In the genomic region with DNA sequence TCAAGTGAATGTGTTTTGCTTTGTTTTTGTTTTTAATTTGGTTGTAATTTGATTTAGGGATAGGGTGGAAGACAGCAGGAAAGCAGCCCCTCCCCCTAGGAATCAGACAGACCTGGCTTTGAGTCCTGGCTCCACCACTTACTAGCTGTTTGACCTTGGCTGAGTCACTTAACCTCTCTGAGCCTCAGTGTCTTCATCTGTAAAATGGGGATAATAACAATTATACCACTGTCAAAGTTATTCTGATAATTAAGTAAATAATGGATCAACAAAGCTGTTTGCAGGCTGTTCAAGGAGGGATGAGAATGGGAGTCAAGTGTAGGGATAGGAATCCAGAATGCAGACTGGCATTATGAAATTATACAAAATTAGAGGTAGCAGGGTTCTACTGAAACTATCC, we compare ENCODE assay signal across 7 cellular contexts. TPM values are rescaled to one million over a fixed set of nuclear protein-coding genes. Genes with fewer than 3 reads are reported as not detected.
A peak's percentile ranks its signal among the peaks of the same experiment; 100 is the strongest.
DNase-seq lines count a peak whose midpoint lies in the region; ATAC-seq and TF ChIP-seq lines count a peak whose summit lies in the region.

No MANE protein-coding gene starts in this region.

- peak overlapping the region; percentile 86; the same call in 1 of the 2 replicates for H3K4me3 ChIP-seq in iPS-18c (ENCODE audit: insufficient read depth, low read depth, low read length)

- no peak for ATAC-seq in activated T-helper 17 cell treated with anti-CD3 and anti-CD28 coated beads, Interleukin-2, amount 50 U/mL, for 72 hours (replicated peaks)
- ATAC-seq in stimulated activated naive B cell treated with anti-CD40 and anti-IgM and Interleukin-4, amounts not matched to agents 10 μg/mL and 1 μg/mL and 100 μg/mL, for 72 hours (replicated peaks) = no peak
- no peak for ATAC-seq in GM21786 (IDR thresholded peaks at IDR 0.05; ENCODE audit: unreplicated experiment)

- peaks cover 6% of the 10 kb centered on the region; the same call in 1 of the 2 replicates for H3K27me3 Mint-ChIP-seq in HFFc6 (ENCODE audit: insufficient read depth)
- peaks cover under 1% of the 10 kb centered on the region for H3K27me3 Mint-ChIP-seq in activated T-helper 17 cell treated with anti-CD3 and anti-CD28 coated beads, Interleukin-2, amount 50 U/mL, for 72 hours
- peaks cover under 1 to 7% of the 10 kb centered on the region in 2 donors for H3K27me3 Mint-ChIP-seq in stimulated activated naive B cell treated with anti-CD40 and anti-IgM and Interleukin-4, amounts not matched to agents 10 μg/mL and 1 μg/mL and 100 μg/mL, for 72 hours

- no peak for TF ChIP-seq CTCF in HFFc6 (IDR thresholded peaks at IDR 0.05)

- peak overlapping the region; percentile 98 for H3K4me3 Mint-ChIP-seq in HFFc6
- peak overlapping the region; percentile 87 for H3K4me3 Mint-ChIP-seq in activated T-helper 17 cell treated with anti-CD3 and anti-CD28 coated beads, Interleukin-2, amount 50 U/mL, for 72 hours
- peak overlapping the region; percentile 88 to 96 for H3K4me3 Mint-ChIP-seq in stimulated activated naive B cell treated with anti-CD40 and anti-IgM and Interleukin-4, amounts not matched to agents 10 μg/mL and 1 μg/mL and 100 μg/mL, for 72 hours

- H3K4me1 Mint-ChIP-seq in HFFc6 (ENCODE audit: low read depth) = peaks cover 66% of the 10 kb centered on the region
- peaks cover 24% of the 10 kb centered on the region for H3K4me1 Mint-ChIP-seq in activated T-helper 17 cell treated with anti-CD3 and anti-CD28 coated beads, Interleukin-2, amount 50 U/mL, for 72 hours
- peaks cover 16 to 17% of the 10 kb centered on the region in 2 donors for H3K4me1 Mint-ChIP-seq in stimulated activated naive B cell treated with anti-CD40 and anti-IgM and Interleukin-4, amounts not matched to agents 10 μg/mL and 1 μg/mL and 100 μg/mL, for 72 hours

- H3K36me3 Mint-ChIP-seq in HFFc6 (ENCODE audit: low read depth) = peaks cover 25% of the 10 kb centered on the region
- peaks cover 32% of the 10 kb centered on the region for H3K36me3 Mint-ChIP-seq in activated T-helper 17 cell treated with anti-CD3 and anti-CD28 coated beads, Interleukin-2, amount 50 U/mL, for 72 hours (ENCODE audit: low read depth)
- H3K36me3 Mint-ChIP-seq in stimulated activated naive B cell treated with anti-CD40 and anti-IgM and Interleukin-4, amounts not matched to agents 10 μg/mL and 1 μg/mL and 100 μg/mL, for 72 hours = peaks cover 16 to 22% of the 10 kb centered on the region in 2 donors

- H3K9me3 Mint-ChIP-seq in HFFc6 = no peaks in the 10 kb centered on the region
- peaks cover 10% of the 10 kb centered on the region for H3K9me3 Mint-ChIP-seq in activated T-helper 17 cell treated with anti-CD3 and anti-CD28 coated beads, Interleukin-2, amount 50 U/mL, for 72 hours
- H3K9me3 Mint-ChIP-seq in stimulated activated naive B cell treated with anti-CD40 and anti-IgM and Interleukin-4, amounts not matched to agents 10 μg/mL and 1 μg/mL and 100 μg/mL, for 72 hours = no peaks in the 10 kb centered on the region

- H3K9me3 ChIP-seq in iPS-18c (ENCODE audit: control insufficient read depth, insufficient read depth, low read length) = no peaks in the 10 kb centered on the region

- DNase-seq in HFFc6 (no peak), HT-29 (ENCODE audit: low spot score) (no peak), kidney tubule cell (ENCODE audit: low spot score) (no peak)
- DNase-seq in stimulated activated naive B cell treated with anti-CD40 and anti-IgM and Interleukin-4, amounts not matched to agents 10 μg/mL and 1 μg/mL and 100 μg/mL, for 72 hours = no peak

- H3K27ac Mint-ChIP-seq in HFFc6 = peak overlapping the region; percentile 100
- H3K27ac Mint-ChIP-seq in activated T-helper 17 cell treated with anti-CD3 and anti-CD28 coated beads, Interleukin-2, amount 50 U/mL, for 72 hours = peak overlapping the region; percentile 96
- H3K27ac Mint-ChIP-seq in stimulated activated naive B cell treated with anti-CD40 and anti-IgM and Interleukin-4, amounts not matched to agents 10 μg/mL and 1 μg/mL and 100 μg/mL, for 72 hours = peak overlapping the region; percentile 99

RNA-seq across cellular contexts. Expression of gene ANAPC15, which starts 1.2 kb away (rescaled TPM):
- 100 to 1,000 TPM in 3 of 6 experiments, 10 to 100 TPM in 3; 83.0 to 119 (median 95.8) TPM for total RNA-seq in HFFc6 (2021; fragmentation: NEBNext Ultra II Directional; extraction: Animal tissue kit (Norgen Biotek cat#: 25700))
- total RNA-seq in activated T-helper 17 cell treated with anti-CD3 and anti-CD28 coated beads, Interleukin-2, amount 50 U/mL, for 72 hours = 10 to 100 TPM; 35.5 to 65.6 TPM
- total RNA-seq in HT-29 (2014; rRNA removed; shearing (Covaris generic)) = 81.1 and 85.9 TPM in 2 replicates

RNA-seq across cellular contexts. Expression of gene TOMT, which starts 5.6 kb away (rescaled TPM):
- not detected for total RNA-seq in HFFc6 (2021; fragmentation: NEBNext Ultra II Directional; extraction: Animal tissue kit (Norgen Biotek cat#: 25700))
- total RNA-seq in activated T-helper 17 cell treated with anti-CD3 and anti-CD28 coated beads, Interleukin-2, amount 50 U/mL, for 72 hours = under 1 TPM in 1 of 2 donors, not detected in 1; 0.26 TPM
- 0.08 TPM in 1 of 2 replicates, not detected in the other for total RNA-seq in HT-29 (2014; rRNA removed; shearing (Covaris generic))

RNA-seq across cellular contexts. Expression of gene LAMTOR1, which starts 8.2 kb away (rescaled TPM):
- 100 to 1,000 TPM; 131 to 170 (median 145) TPM for total RNA-seq in HFFc6 (2021; fragmentation: NEBNext Ultra II Directional; extraction: Animal tissue kit (Norgen Biotek cat#: 25700))
- total RNA-seq in activated T-helper 17 cell treated with anti-CD3 and anti-CD28 coated beads, Interleukin-2, amount 50 U/mL, for 72 hours = 10 to 100 TPM; 53.4 to 69.1 TPM
- total RNA-seq in HT-29 (2014; rRNA removed; shearing (Covaris generic)) = 143 and 161 TPM in 2 replicates

RNA-seq across cellular contexts. Expression of gene FOLR3, which starts 24.2 kb away (rescaled TPM):
- 10 to 100 TPM in 4 of 6 experiments, 1 to 10 TPM in 2; 9.1 to 13.7 (median 10.9) TPM for total RNA-seq in HFFc6 (2021; fragmentation: NEBNext Ultra II Directional; extraction: Animal tissue kit (Norgen Biotek cat#: 25700))
- total RNA-seq in activated T-helper 17 cell treated with anti-CD3 and anti-CD28 coated beads, Interleukin-2, amount 50 U/mL, for 72 hours = not detected
- total RNA-seq in HT-29 (2014; rRNA removed; shearing (Covaris generic)) = not detected in 2 replicates

RNA-seq across cellular contexts. Expression of gene LRRC51, which starts 30.6 kb away (rescaled TPM):
- total RNA-seq in HFFc6 (2021; fragmentation: NEBNext Ultra II Directional; extraction: Animal tissue kit (Norgen Biotek cat#: 25700)) = 10 to 100 TPM in 1 of 6 experiments, 1 to 10 TPM in 5; 7.4 to 12.4 (median 8.5) TPM
- 1 to 10 TPM; 3.3 to 5.4 TPM for total RNA-seq in activated T-helper 17 cell treated with anti-CD3 and anti-CD28 coated beads, Interleukin-2, amount 50 U/mL, for 72 hours
- total RNA-seq in HT-29 (2014; rRNA removed; shearing (Covaris generic)) = 26.4 and 33.5 TPM in 2 replicates
